Comparison of ENCODE assay signal across 8 cellular contexts in genomic region chr6:127515794-127516675, GRCh38. TPM values are rescaled to one million over a fixed set of nuclear protein-coding genes. Genes with fewer than 3 reads are reported as not detected.
DNase-seq lines count a peak whose midpoint lies in the region; ATAC-seq and TF ChIP-seq lines count a peak whose summit lies in the region.

No MANE protein-coding gene starts in this region.

- H3K18ac ChIP-seq in mesenchymal stem cell (ENCODE audit: low read depth in 1 of 2, low read length in 2 of 2): peak overlapping the region in 1 of 2 experiments; percentile 84

- H2BK5ac ChIP-seq in mesenchymal stem cell (ENCODE audit: low read depth, low read length, poor library complexity, severe bottlenecking): peak overlapping the region; percentile 70

- no peak for TF ChIP-seq CTCF in AG09319 (IDR thresholded peaks at IDR 0.05; ENCODE audit: low read depth, low read length)
- TF ChIP-seq CTCF in activated CD8-positive, alpha-beta T cell treated with anti-CD3 and anti-CD28 coated beads for 36 hours (IDR thresholded peaks at IDR 0.05): no peak

- peaks cover 26% of the 10 kb centered on the region for H3K4me1 Mint-ChIP-seq in activated CD8-positive, alpha-beta T cell treated with anti-CD3 and anti-CD28 coated beads for 36 hours (ENCODE audit: low read depth)

- no peak overlapping the region for H2BK15ac ChIP-seq in mesenchymal stem cell (ENCODE audit: low read depth, poor library complexity, severe bottlenecking)

- 0% methylated on average over 49 of the region's 76 CpGs for WGBS in mesenchymal stem cell

- peak overlapping the region; percentile 83 for H3K9ac ChIP-seq in mesenchymal stem cell (ENCODE audit: low read length)

- H3K36me3 Mint-ChIP-seq in activated CD8-positive, alpha-beta T cell treated with anti-CD3 and anti-CD28 coated beads for 36 hours (ENCODE audit: low read depth): peaks cover 2% of the 10 kb centered on the region

- H2AFZ ChIP-seq in mesenchymal stem cell (ENCODE audit: low read depth, low read length): peak overlapping the region; percentile 76

- peak overlapping the region in 1 of 2 experiments; percentile 34 for H3K23ac ChIP-seq in mesenchymal stem cell (ENCODE audit: low read length in 2 of 2)

- H3K27ac Mint-ChIP-seq in activated CD8-positive, alpha-beta T cell treated with anti-CD3 and anti-CD28 coated beads for 36 hours: peak overlapping the region; percentile 1

- peaks cover 30% of the 10 kb centered on the region for H3K27me3 Mint-ChIP-seq in activated CD8-positive, alpha-beta T cell treated with anti-CD3 and anti-CD28 coated beads for 36 hours

- H3K27ac ChIP-seq in effector memory CD4-positive, alpha-beta T cell (ENCODE audit: insufficient read depth, low read length, poor library complexity, severe bottlenecking): peak overlapping the region; percentile 58
- H3K27ac ChIP-seq in mesenchymal stem cell (ENCODE audit: low read length, poor library complexity, severe bottlenecking): peak overlapping the region; percentile 69

- H3K36me3 ChIP-seq in effector memory CD4-positive, alpha-beta T cell (ENCODE audit: control insufficient read depth, insufficient read depth, low read length): no peaks in the 10 kb centered on the region
- H3K36me3 ChIP-seq in mesenchymal stem cell (ENCODE audit: control insufficient read depth in 1 of 2, insufficient read depth in 2 of 2, low read depth in 1 of 2, low read length in 2 of 2): peaks cover 9 to 14% of the 10 kb centered on the region in 2 experiments

- H3K14ac ChIP-seq in mesenchymal stem cell (ENCODE audit: low read length in 2 of 2): no peak overlapping the region

- peaks cover 6% of the 10 kb centered on the region for H3K79me1 ChIP-seq in mesenchymal stem cell (replicated peaks; ENCODE audit: low read length, poor library complexity, severe bottlenecking)

- H2BK12ac ChIP-seq in mesenchymal stem cell (ENCODE audit: low read length in 2 of 2): no peak overlapping the region

- DNase-seq in AG09319 (ENCODE audit: extremely low read depth, low read depth): peak; percentile 18
- peak; percentile 89 for DNase-seq in NCI-H345 treated with DMSO at 0.1 percent for 48 hours (lab: John Stamatoyannopoulos, UW; ENCODE audit: unreplicated experiment)
- peak; percentile 77 for DNase-seq in activated CD8-positive, alpha-beta T cell treated with anti-CD3 and anti-CD28 coated beads for 36 hours
- peak; percentile 60 to 68 (median 64) for DNase-seq in effector memory CD4-positive, alpha-beta T cell
- peak; percentile 74 for DNase-seq in mesenchymal stem cell
- peak; percentile 55 to 58 for DNase-seq in stimulated activated CD8-positive, alpha-beta memory T cell treated with anti-CD3 and anti-CD28 coated beads, Interleukin-15, amount 100 ng/mL, for 48 hours (ENCODE audit: low read depth in 2 of 2)

- no peak overlapping the region for H2AK5ac ChIP-seq in mesenchymal stem cell (ENCODE audit: low read length, severe bottlenecking)

- H2BK120ac ChIP-seq in mesenchymal stem cell (ENCODE audit: low read depth, low read length): no peak overlapping the region

- H3K4me3 Mint-ChIP-seq in activated CD8-positive, alpha-beta T cell treated with anti-CD3 and anti-CD28 coated beads for 36 hours: peak overlapping the region; percentile 86

- POLR2A ChIA-PET in activated CD8-positive, alpha-beta T cell treated with anti-CD3 and anti-CD28 coated beads for 36 hours (lab: Charles Lee): interaction anchor here (0.8 to 3.9 kb wide), 6 partner anchors 14 to 249 kb away, joined by 3 to 24 read pairs (median 3); partner anchors contain the start of gene RNF146

- peak overlapping the region; percentile 81 for H3K4me2 ChIP-seq in mesenchymal stem cell (ENCODE audit: low read length, poor library complexity, severe bottlenecking)

- peak overlapping the region in 1 of 2 experiments; percentile 51 for H3K4ac ChIP-seq in mesenchymal stem cell (ENCODE audit: low read depth in 1 of 2, low read length in 2 of 2)

- no peaks in the 10 kb centered on the region for H3K9me3 Mint-ChIP-seq in activated CD8-positive, alpha-beta T cell treated with anti-CD3 and anti-CD28 coated beads for 36 hours

- ATAC-seq in GM19023 (IDR thresholded peaks at IDR 0.05; ENCODE audit: unreplicated experiment): peak; percentile 75
- ATAC-seq in HG03139 (IDR thresholded peaks at IDR 0.05; ENCODE audit: unreplicated experiment): peak; percentile 65
- ATAC-seq in activated CD8-positive, alpha-beta T cell treated with anti-CD3 and anti-CD28 coated beads for 36 hours: peak; percentile 73

- H4K91ac ChIP-seq in mesenchymal stem cell (ENCODE audit: low read length): no peak overlapping the region

- intact Hi-C loops in activated CD8-positive, alpha-beta T cell treated with anti-CD3 and anti-CD28 coated beads for 36 hours (cut with micrococcal nuclease): loop anchor here (2.0 to 10.0 kb wide), 2 partner anchors 31 to 171 kb away; partner anchors contain the start of gene ECHDC1

- peaks cover 24% of the 10 kb centered on the region for H3K4me1 ChIP-seq in effector memory CD4-positive, alpha-beta T cell (ENCODE audit: control insufficient read depth, insufficient read depth, low read length, poor library complexity, severe bottlenecking)
- peaks cover 13% of the 10 kb centered on the region for H3K4me1 ChIP-seq in mesenchymal stem cell (ENCODE audit: control insufficient read depth, insufficient read depth, low read depth, low read length)

- peak overlapping the region; percentile 82 for H3K4me3 ChIP-seq in effector memory CD4-positive, alpha-beta T cell (ENCODE audit: insufficient read depth, low read depth, low read length, poor library complexity, severe bottlenecking)
- peak overlapping the region; percentile 81 to 90 for H3K4me3 ChIP-seq in mesenchymal stem cell (ENCODE audit: insufficient read depth in 1 of 2, low read depth in 1 of 2, low read length in 2 of 2)

- H3K9me3 ChIP-seq in effector memory CD4-positive, alpha-beta T cell (ENCODE audit: control insufficient read depth, low read length): no peaks in the 10 kb centered on the region
- no peaks in the 10 kb centered on the region for H3K9me3 ChIP-seq in mesenchymal stem cell (ENCODE audit: control insufficient read depth, low read length)

- no peak overlapping the region for H4K8ac ChIP-seq in mesenchymal stem cell (ENCODE audit: low read length)

- peaks cover 14% of the 10 kb centered on the region for H3K27me3 ChIP-seq in effector memory CD4-positive, alpha-beta T cell (replicated peaks; ENCODE audit: control insufficient read depth, insufficient read depth, low read length, poor library complexity, severe bottlenecking)
- no peaks in the 10 kb centered on the region for H3K27me3 ChIP-seq in mesenchymal stem cell (ENCODE audit: control insufficient read depth in 1 of 2, insufficient read depth in 1 of 2, low read length in 2 of 2)

- CTCF ChIA-PET in activated CD8-positive, alpha-beta T cell treated with anti-CD3 and anti-CD28 coated beads for 36 hours (lab: Charles Lee): interaction anchor here (0.9 to 7.9 kb wide), 48 partner anchors 9 to 340 kb away, joined by 3 to 86 read pairs (median 5); partner anchors contain the start of genes KIAA0408 and RNF146

RNA-seq across cellular contexts. Expression of gene KIAA0408, which starts 56.8 kb away (rescaled TPM):
- total RNA-seq in activated CD8-positive, alpha-beta T cell treated with anti-CD3 and anti-CD28 coated beads for 36 hours: 1 to 10 TPM; 1.8 to 2.6 TPM
- 1.9 TPM for polyA plus RNA-seq in mesenchymal stem cell (2013, experiment 1 of 2)
- polyA plus RNA-seq in mesenchymal stem cell (2013, experiment 2 of 2): 1.9 TPM

Comparison
In these comparisons a context has a peak if more than half of its experiments do, and no peak if none do; other contexts are left out.
1. Peak in every context shown above with its lines: DNase-seq, ATAC-seq, H3K4me3 ChIP-seq and H3K27ac ChIP-seq.
2. DNase-seq: peak in every context shown above with its lines; median percentile 89 in NCI-H345 treated with DMSO at 0.1 percent for 48 hours; 77 in activated CD8-positive, alpha-beta T cell treated with anti-CD3 and anti-CD28 coated beads for 36 hours; 74 in mesenchymal stem cell; 64 in effector memory CD4-positive, alpha-beta T cell; 56 in stimulated activated CD8-positive, alpha-beta memory T cell treated with anti-CD3 and anti-CD28 coated beads, Interleukin-15, amount 100 ng/mL, for 48 hours; 18 in AG09319.